ENCODE assay signal across 8 cellular contexts in the genomic region with DNA sequence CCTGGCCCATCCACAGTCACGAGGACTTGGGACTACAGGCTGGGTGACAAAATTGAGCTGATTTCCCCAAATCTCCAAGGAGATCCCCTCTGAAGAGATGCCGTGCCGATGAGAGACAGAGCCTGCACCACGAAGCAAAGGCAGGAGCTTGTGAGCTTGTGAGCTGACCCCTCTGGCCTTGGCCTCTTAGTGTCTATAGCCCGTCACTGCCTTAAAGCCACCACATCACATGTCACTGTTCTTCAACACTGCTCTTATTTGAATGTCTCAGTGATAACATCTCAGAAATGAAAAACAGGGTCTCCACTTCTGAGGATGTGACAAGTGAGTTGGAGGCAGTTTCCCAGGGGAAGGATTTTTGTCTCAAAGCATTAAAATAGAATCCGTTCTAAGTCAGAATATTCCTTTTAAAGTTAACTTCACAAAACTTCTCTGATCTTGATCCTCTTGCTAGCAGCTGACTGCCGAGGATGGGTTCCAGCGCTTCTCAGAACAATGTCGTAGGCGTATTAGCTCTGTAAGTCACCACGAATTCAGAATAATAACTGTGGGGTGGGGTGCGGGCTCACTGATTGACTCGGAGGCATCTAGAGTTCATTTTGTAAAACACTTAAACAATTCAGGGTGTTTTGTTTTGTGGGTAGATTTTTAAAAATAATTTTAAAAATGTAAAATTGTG.
A peak's percentile ranks its signal among the peaks of the same experiment; 100 is the strongest.
DNase-seq lines count a peak whose midpoint lies in the region; ATAC-seq and TF ChIP-seq lines count a peak whose summit lies in the region.

No MANE protein-coding gene starts in this region.

- no peak for TF ChIP-seq CTCF in fibroblast of mammary gland (conservative IDR thresholded peaks at IDR 0.05; ENCODE audit: control insufficient read depth, insufficient read depth, low read depth, low read length)

- ATAC-seq in HG02571 (IDR thresholded peaks at IDR 0.05; ENCODE audit: unreplicated experiment), result peak; percentile 43
- no peak for ATAC-seq in GM19467 (IDR thresholded peaks at IDR 0.05; ENCODE audit: unreplicated experiment)

- no peak overlapping the region for H3K4me3 ChIP-seq in fibroblast of mammary gland (ENCODE audit: control insufficient read depth, low read depth, low read length)

- peak; percentile 55 for DNase-seq in activated CD4-positive, alpha-beta T cell treated with anti-CD3 and anti-CD28 coated beads, Interleukin-2, amount 50 U/mL, for 1 hour
- DNase-seq in fibroblast of mammary gland (ENCODE audit: low read depth), result peak; percentile 87
- peak; percentile 87 for DNase-seq in stimulated activated CD4-positive, alpha-beta T cell treated with anti-CD3 and anti-CD28 coated beads, Interleukin-4, amount 100 ng/mL, for 24 hours
- DNase-seq in DMS53 (lab: John Stamatoyannopoulos, UW), result no peak
- DNase-seq in NCI-H187 (lab: John Stamatoyannopoulos, UW), result no peak
- no peak for DNase-seq in NCI-H82 (lab: John Stamatoyannopoulos, UW)

Comparison
In these comparisons a context has a peak if more than half of its experiments do, and no peak if none do; other contexts are left out.
1. DNase-seq: peak in activated CD4-positive, alpha-beta T cell treated with anti-CD3 and anti-CD28 coated beads, Interleukin-2, amount 50 U/mL, for 1 hour (single experiment), fibroblast of mammary gland (single experiment) and stimulated activated CD4-positive, alpha-beta T cell treated with anti-CD3 and anti-CD28 coated beads, Interleukin-4, amount 100 ng/mL, for 24 hours (single experiment); none in DMS53 (single experiment), NCI-H187 (0 of 2) and NCI-H82 (single experiment).